ENCODE assay signal across 2 cellular contexts in the genomic region with DNA sequence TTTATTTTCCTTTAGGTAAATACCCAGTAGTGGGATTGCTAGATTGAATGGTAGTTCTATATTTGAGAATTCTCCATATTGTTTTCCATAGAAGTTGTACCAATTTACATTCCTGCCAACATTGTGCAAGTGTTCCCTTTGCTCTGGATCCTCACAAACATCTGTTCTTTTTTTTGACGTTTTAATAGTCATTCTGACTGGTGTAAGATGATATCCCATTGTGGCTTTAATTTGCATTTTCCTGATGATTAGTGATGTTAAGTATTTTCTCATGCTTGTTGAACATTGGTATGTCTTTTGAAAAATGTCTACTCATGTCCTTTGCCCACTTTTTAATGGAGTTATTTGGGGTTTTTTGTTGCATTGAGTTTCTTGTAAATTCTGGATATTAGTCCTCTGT.
TF ChIP-seq lines count a peak whose summit lies in the region.

No MANE protein-coding gene starts in this region.

TF ChIP-seq in IMR-90, 13 proteins besides CTCF, POLR2A, EP300 and RAD21:
- TF ChIP-seq NFE2L2 (IDR thresholded peaks at IDR 0.05; ENCODE audit: low read depth, low read length): peak; percentile 60; the same call in 1 of the 2 replicates
- TF ChIP-seq MAFK (IDR thresholded peaks at IDR 0.05; ENCODE audit: low read depth, low read length): peak; percentile 38; the same call in 1 of the 2 replicates
- no peak for TF ChIP-seq SMC3 (IDR thresholded peaks at IDR 0.05; ENCODE audit: low read depth, low read length)
- no peak for TF ChIP-seq BHLHE40 (IDR thresholded peaks at IDR 0.05; ENCODE audit: low read depth, low read length)
- peak; percentile 85 for TF ChIP-seq CEBPB (IDR thresholded peaks at IDR 0.05; ENCODE audit: low read depth, low read length)
- TF ChIP-seq FOS (IDR thresholded peaks at IDR 0.05; ENCODE audit: low read depth, low read length): no peak

TF ChIP-seq in K562, 482 proteins besides CTCF, POLR2A, EP300 and RAD21:
- TF ChIP-seq RBBP5 (IDR thresholded peaks at IDR 0.05; ENCODE audit: borderline replicate concordance, insufficient read depth, low read length, poor library complexity, severe bottlenecking) (no peak), ZNF316 (IDR thresholded peaks at IDR 0.05) (peak; percentile 49), C11orf30 (IDR thresholded peaks at IDR 0.05; ENCODE audit: low read depth) (peak; percentile 25; the same call in 1 of the 2 replicates)
